ENCODE assay signal across 1 cellular context in genomic region chr17:40914456-40914855, GRCh38.
TF ChIP-seq lines count a peak whose summit lies in the region.

No MANE protein-coding gene starts in this region.

TF ChIP-seq in HCT116, 20 proteins besides CTCF, POLR2A, EP300 and RAD21 (continued from another document):
- TF ChIP-seq, protein P1, sequence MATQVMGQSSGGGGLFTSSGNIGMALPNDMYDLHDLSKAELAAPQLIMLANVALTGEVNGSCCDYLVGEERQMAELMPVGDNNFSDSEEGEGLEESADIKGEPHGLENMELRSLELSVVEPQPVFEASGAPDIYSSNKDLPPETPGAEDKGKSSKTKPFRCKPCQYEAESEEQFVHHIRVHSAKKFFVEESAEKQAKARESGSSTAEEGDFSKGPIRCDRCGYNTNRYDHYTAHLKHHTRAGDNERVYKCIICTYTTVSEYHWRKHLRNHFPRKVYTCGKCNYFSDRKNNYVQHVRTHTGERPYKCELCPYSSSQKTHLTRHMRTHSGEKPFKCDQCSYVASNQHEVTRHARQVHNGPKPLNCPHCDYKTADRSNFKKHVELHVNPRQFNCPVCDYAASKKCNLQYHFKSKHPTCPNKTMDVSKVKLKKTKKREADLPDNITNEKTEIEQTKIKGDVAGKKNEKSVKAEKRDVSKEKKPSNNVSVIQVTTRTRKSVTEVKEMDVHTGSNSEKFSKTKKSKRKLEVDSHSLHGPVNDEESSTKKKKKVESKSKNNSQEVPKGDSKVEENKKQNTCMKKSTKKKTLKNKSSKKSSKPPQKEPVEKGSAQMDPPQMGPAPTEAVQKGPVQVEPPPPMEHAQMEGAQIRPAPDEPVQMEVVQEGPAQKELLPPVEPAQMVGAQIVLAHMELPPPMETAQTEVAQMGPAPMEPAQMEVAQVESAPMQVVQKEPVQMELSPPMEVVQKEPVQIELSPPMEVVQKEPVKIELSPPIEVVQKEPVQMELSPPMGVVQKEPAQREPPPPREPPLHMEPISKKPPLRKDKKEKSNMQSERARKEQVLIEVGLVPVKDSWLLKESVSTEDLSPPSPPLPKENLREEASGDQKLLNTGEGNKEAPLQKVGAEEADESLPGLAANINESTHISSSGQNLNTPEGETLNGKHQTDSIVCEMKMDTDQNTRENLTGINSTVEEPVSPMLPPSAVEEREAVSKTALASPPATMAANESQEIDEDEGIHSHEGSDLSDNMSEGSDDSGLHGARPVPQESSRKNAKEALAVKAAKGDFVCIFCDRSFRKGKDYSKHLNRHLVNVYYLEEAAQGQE (IDR thresholded peaks at IDR 0.05; ENCODE audit: low read depth), result no peak
- no peak for TF ChIP-seq JUND (IDR thresholded peaks at IDR 0.05)
- no peak for TF ChIP-seq CBX3 (IDR thresholded peaks at IDR 0.05; ENCODE audit: low read depth)
- no peak for TF ChIP-seq EZH2phosphoT487 (IDR thresholded peaks at IDR 0.05; ENCODE audit: borderline replicate concordance)
- no peak for TF ChIP-seq SRF (IDR thresholded peaks at IDR 0.05; ENCODE audit: low read depth)
- TF ChIP-seq YY1 (IDR thresholded peaks at IDR 0.05; ENCODE audit: extremely low read depth, insufficient replicate concordance, low read depth, low read length), result no peak
- no peak for TF ChIP-seq ZNF274 (IDR thresholded peaks at IDR 0.05; ENCODE audit: low read depth, low read length)
- no peak for TF ChIP-seq ELF1 (IDR thresholded peaks at IDR 0.05; ENCODE audit: borderline replicate concordance, low read depth)
- no peak for TF ChIP-seq EZH2 (IDR thresholded peaks at IDR 0.05)
- no peak for TF ChIP-seq MAX (IDR thresholded peaks at IDR 0.05)
